In genomic region chr5:166724284-166724683, GRCh38 we compare ENCODE assay signal across 16 cellular contexts.
DNase-seq lines count a peak whose midpoint lies in the region; ATAC-seq, FAIRE-seq and TF ChIP-seq lines count a peak whose summit lies in the region.
"Had no signal": no experiment of that assay in that cellular context is flagged by ENCODE, and none has a peak within 500 bp of the region (broad histone marks: within the 10 kb centered on the region; RNA-seq: fewer than 3 reads in every experiment).

No MANE protein-coding gene starts in this region.

- peaks cover 4% of the 10 kb centered on the region for H3K4me1 Mint-ChIP-seq in activated CD8-positive, alpha-beta T cell treated with anti-CD3 and anti-CD28 coated beads for 36 hours (ENCODE audit: low read depth)

- no peak for TF ChIP-seq POLR2A in A549 (IDR thresholded peaks at IDR 0.05; ENCODE audit: low read length)

- H3K27ac Mint-ChIP-seq in activated CD8-positive, alpha-beta T cell treated with anti-CD3 and anti-CD28 coated beads for 36 hours: no peak overlapping the region
- H3K27ac Mint-ChIP-seq: IgD-negative memory B cell had no signal

- no peak overlapping the region for H3K4me3 ChIP-seq in A549
- no peak overlapping the region for H3K4me3 ChIP-seq in LNCaP clone FGC (ENCODE audit: low read depth, low read length)
- no peak overlapping the region for H3K4me3 ChIP-seq in Panc1 (ENCODE audit: low read depth in 2 of 2, low read length in 2 of 2)
- no peak overlapping the region for H3K4me3 ChIP-seq in hepatocyte
- H3K4me3 ChIP-seq: BLaER1 treated with 17β-estradiol and CSF1 and Interleukin-3, amounts not matched to agents 10 nM and 100 nM; Peyer's patch had no signal

- H3K4me1 ChIP-seq in A549 (peaks cover 9% of the 10 kb centered on the region; the same call in 2 of the 3 replicates), Panc1 (ENCODE audit: control insufficient read depth, insufficient read depth, low read length) (no peaks in the 10 kb centered on the region), hepatocyte (ENCODE audit: insufficient read depth) (no peaks in the 10 kb centered on the region)
- H3K4me1 ChIP-seq: Peyer's patch had no signal

- no peak for TF ChIP-seq CTCF in A549 (IDR thresholded peaks at IDR 0.05)
- no peak for TF ChIP-seq CTCF in LNCaP clone FGC (IDR thresholded peaks at IDR 0.05; ENCODE audit: control insufficient read depth, extremely low read depth, insufficient read depth)
- TF ChIP-seq CTCF in Panc1 (IDR thresholded peaks at IDR 0.05): no peak
- no peak for TF ChIP-seq CTCF in hepatocyte (IDR thresholded peaks at IDR 0.05; ENCODE audit: poor library complexity)
- TF ChIP-seq CTCF in activated CD8-positive, alpha-beta T cell treated with anti-CD3 and anti-CD28 coated beads for 36 hours (IDR thresholded peaks at IDR 0.05): no peak

- H3K27me3 ChIP-seq in Panc1 (ENCODE audit: control insufficient read depth, insufficient read depth, low read length) (no peaks in the 10 kb centered on the region), hepatocyte (no peaks in the 10 kb centered on the region)
- H3K27me3 ChIP-seq: BLaER1 treated with 17β-estradiol and CSF1 and Interleukin-3, amounts not matched to agents 10 nM and 100 nM; Peyer's patch had no signal

- 22% methylated on average over 5 of the region's 5 CpGs for WGBS in A549 (ENCODE audit: missing lambda C conversion rate)
- WGBS in hepatocyte (ENCODE audit: low lambda C conversion rate, missing lambda C conversion rate): 56% methylated on average over 5 of the region's 5 CpGs

- H3K4me3 Mint-ChIP-seq in activated CD8-positive, alpha-beta T cell treated with anti-CD3 and anti-CD28 coated beads for 36 hours: no peak overlapping the region
- H3K4me3 Mint-ChIP-seq: IgD-negative memory B cell had no signal

- CTCF ChIA-PET in A549 (lab: Yijun Ruan, JAX) (no interaction called here), Panc1 (lab: Charles Lee) (no interaction called here)
- CTCF ChIA-PET in activated CD8-positive, alpha-beta T cell treated with anti-CD3 and anti-CD28 coated beads for 36 hours (lab: Charles Lee): no interaction called here

- intact Hi-C loops in Panc1 (cut with micrococcal nuclease; ENCODE audit: unreplicated experiment): no loop called here
- intact Hi-C loops in activated CD8-positive, alpha-beta T cell treated with anti-CD3 and anti-CD28 coated beads for 36 hours (cut with micrococcal nuclease): no loop called here

- no peaks in the 10 kb centered on the region for H4K20me1 ChIP-seq in hepatocyte (ENCODE audit: insufficient read depth, poor library complexity, severe bottlenecking)
- H4K20me1 ChIP-seq: BLaER1 treated with 17β-estradiol and CSF1 and Interleukin-3, amounts not matched to agents 10 nM and 100 nM had no signal

- no peak for FAIRE-seq in A549 (lab: Jason Lieb, UNC)
- FAIRE-seq: GM18507 had no signal

- H3K36me3 ChIP-seq in Panc1 (ENCODE audit: control insufficient read depth, insufficient read depth, low read length) (no peaks in the 10 kb centered on the region), hepatocyte (replicated peaks; ENCODE audit: insufficient read depth, low read depth) (no peaks in the 10 kb centered on the region)
- H3K36me3 ChIP-seq: BLaER1 treated with 17β-estradiol and CSF1 and Interleukin-3, amounts not matched to agents 10 nM and 100 nM; Peyer's patch had no signal

- H3K4me2 ChIP-seq in A549: peak overlapping the region; percentile 52; the same call in 1 of the 3 replicates
- no peak overlapping the region for H3K4me2 ChIP-seq in hepatocyte
- H3K4me2 ChIP-seq: BLaER1 treated with 17β-estradiol and CSF1 and Interleukin-3, amounts not matched to agents 10 nM and 100 nM had no signal

- POLR2A ChIA-PET in A549 (lab: Yijun Ruan, JAX): no interaction called here
- POLR2A ChIA-PET in Panc1 (lab: Charles Lee): no interaction called here
- POLR2A ChIA-PET in activated CD8-positive, alpha-beta T cell treated with anti-CD3 and anti-CD28 coated beads for 36 hours (lab: Charles Lee): no interaction called here

- no peak for TF ChIP-seq EP300 in A549 (IDR thresholded peaks at IDR 0.05)

- no peaks in the 10 kb centered on the region for H3K9me2 ChIP-seq in hepatocyte (replicated peaks; ENCODE audit: insufficient read depth)

- no peaks in the 10 kb centered on the region for H3K36me3 Mint-ChIP-seq in activated CD8-positive, alpha-beta T cell treated with anti-CD3 and anti-CD28 coated beads for 36 hours (ENCODE audit: low read depth)
- H3K36me3 Mint-ChIP-seq: IgD-negative memory B cell had no signal

- H3K79me2 ChIP-seq in hepatocyte: no peaks in the 10 kb centered on the region

- no peak overlapping the region for H2AFZ ChIP-seq in hepatocyte

- peaks cover 11% of the 10 kb centered on the region for H3K9me3 Mint-ChIP-seq in activated CD8-positive, alpha-beta T cell treated with anti-CD3 and anti-CD28 coated beads for 36 hours

- peak in 1 of 2 experiments; percentile 22; a peak in 2 of 6 replicates for ATAC-seq in A549
- no peak for ATAC-seq in Panc1
- no peak for ATAC-seq in activated CD8-positive, alpha-beta T cell treated with anti-CD3 and anti-CD28 coated beads for 36 hours

- H3K27ac ChIP-seq in A549 (no peak overlapping the region), Panc1 (ENCODE audit: low read length) (no peak overlapping the region), hepatocyte (no peak overlapping the region)
- H3K27ac ChIP-seq: BLaER1 treated with 17β-estradiol and CSF1 and Interleukin-3, amounts not matched to agents 10 nM and 100 nM; Peyer's patch had no signal

- DNase-seq in A549 (ENCODE audit: low read depth in 1 of 2, low spot score in 1 of 2) (peak in 1 of 2 experiments; percentile 8), LNCaP clone FGC (ENCODE audit: low read depth) (peak; percentile 54), Panc1 (ENCODE audit: low read depth, low spot score) (peak; percentile 24), hepatocyte (ENCODE audit: low spot score) (peak; percentile 28), NCI-H510A treated with DMSO at 0.1 percent for 48 hours (lab: John Stamatoyannopoulos, UW) (no peak), germinal center (ENCODE audit: low spot score) (no peak)
- no peak for DNase-seq in activated CD8-positive, alpha-beta T cell treated with anti-CD3 and anti-CD28 coated beads for 36 hours
- DNase-seq: DMS53, HCEC 1CT, NCI-H187, NCI-H510A, Peyer's patch, T-helper 2 cell had no signal

- no TSS peak for BruUV-seq in Panc1 (replicated peaks; lab: Mats Ljungman, UMichigan)

- no peaks in the 10 kb centered on the region for H3K27me3 Mint-ChIP-seq in activated CD8-positive, alpha-beta T cell treated with anti-CD3 and anti-CD28 coated beads for 36 hours
- H3K27me3 Mint-ChIP-seq: IgD-negative memory B cell had no signal

- in situ Hi-C loops in Panc1 (cut with HindIII; ENCODE audit: low pct_unique_long_range_greater_than_20kb, low sequenced_read_pairs): no loop called here

- TF ChIP-seq RAD21 in A549 (conservative IDR thresholded peaks at IDR 0.05 in 1 of 2, IDR thresholded peaks at IDR 0.05 in 1 of 2): no peak

- H3K9me3 ChIP-seq in A549: peaks cover 4% of the 10 kb centered on the region; the same call in 1 of the 3 replicates
- no peaks in the 10 kb centered on the region; the same call in 1 of the 2 replicates for H3K9me3 ChIP-seq in Panc1 (ENCODE audit: control insufficient read depth, insufficient read depth, low read depth, low read length)
- H3K9me3 ChIP-seq in hepatocyte (ENCODE audit: low read depth): no peaks in the 10 kb centered on the region
- H3K9me3 ChIP-seq: BLaER1 treated with 17β-estradiol and CSF1 and Interleukin-3, amounts not matched to agents 10 nM and 100 nM; Peyer's patch had no signal

TF ChIP-seq in A549, 52 proteins besides CTCF, POLR2A, EP300 and RAD21:
- no peak for TF ChIP-seq FOSL2 (IDR thresholded peaks at IDR 0.05)
- TF ChIP-seq FOSL2 (CRISPR knock-in tag; IDR thresholded peaks at IDR 0.05): no peak
- TF ChIP-seq JUN (IDR thresholded peaks at IDR 0.05): no peak
- TF ChIP-seq BHLHE40 (IDR thresholded peaks at IDR 0.05; ENCODE audit: low read depth, low read length): no peak
- no peak for TF ChIP-seq CHD4 (IDR thresholded peaks at IDR 0.05; ENCODE audit: borderline replicate concordance)
- TF ChIP-seq EHMT2 (IDR thresholded peaks at IDR 0.05; ENCODE audit: low read depth): no peak
- no peak for TF ChIP-seq KDM5A (IDR thresholded peaks at IDR 0.05)
- TF ChIP-seq REST (IDR thresholded peaks at IDR 0.05): no peak
TF ChIP-seq in A549: peak in this region for 0.

Comparison
In these comparisons a context has a peak if more than half of its experiments do, and no peak if none do; other contexts are left out.
1. DNase-seq: peak in LNCaP clone FGC (single experiment), Panc1 (single experiment) and hepatocyte (single experiment); none in NCI-H510A treated with DMSO at 0.1 percent for 48 hours (single experiment), activated CD8-positive, alpha-beta T cell treated with anti-CD3 and anti-CD28 coated beads for 36 hours (single experiment) and germinal center (single experiment).